Comparison of ENCODE assay signal across 13 cellular contexts in the genomic region with DNA sequence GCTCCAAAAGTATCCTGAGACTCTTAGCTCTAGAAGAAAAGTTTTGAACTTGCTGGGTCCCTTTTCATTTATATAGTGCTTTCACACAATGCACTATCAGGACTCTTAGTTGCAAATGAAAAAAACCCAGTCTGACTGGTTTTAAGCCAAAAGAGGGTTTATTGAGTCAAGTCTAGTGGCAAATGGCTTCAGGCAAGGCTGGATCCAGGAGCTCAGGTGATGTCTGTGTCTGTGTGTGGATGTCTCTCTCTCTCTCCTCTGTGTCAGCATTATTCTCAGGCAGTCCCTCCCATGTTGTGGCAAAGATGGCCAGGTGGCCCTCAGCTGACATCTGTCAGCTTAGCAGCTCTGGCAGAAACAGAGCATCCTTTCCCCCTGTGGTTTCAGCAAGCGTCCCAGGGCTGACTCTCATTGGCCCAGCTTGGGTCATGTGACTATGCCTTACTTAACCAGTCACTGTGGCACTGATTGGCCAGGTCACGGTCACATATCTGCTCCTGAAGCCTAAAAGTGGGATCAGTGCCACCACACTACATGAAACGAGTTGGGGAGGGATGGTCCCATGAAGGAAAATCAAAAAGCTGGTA. TPM values are rescaled to one million over a fixed set of nuclear protein-coding genes. Genes with fewer than 3 reads are reported as not detected.
DNase-seq lines count a peak whose midpoint lies in the region; ATAC-seq, FAIRE-seq and TF ChIP-seq lines count a peak whose summit lies in the region.
"Had no signal": no experiment of that assay in that cellular context is flagged by ENCODE, and none has a peak within 500 bp of the region (broad histone marks: within the 10 kb centered on the region; RNA-seq: fewer than 3 reads in every experiment).

No MANE protein-coding gene starts in this region.

- H3K27me3 ChIP-seq in H1 (replicated peaks in 1 of 4; ENCODE audit: control insufficient read depth in 3 of 4, extremely low read depth in 1 of 4, insufficient read depth in 3 of 4, low read length in 3 of 4) (no peaks in the 10 kb centered on the region), H7 (ENCODE audit: control insufficient read depth, insufficient read depth, low read length) (no peaks in the 10 kb centered on the region)
- H3K27me3 ChIP-seq: BLaER1, pancreas had no signal

- no peak overlapping the region for H4K91ac ChIP-seq in H1 (replicated peaks; ENCODE audit: insufficient read length, low read length)

- peaks cover 34% of the 10 kb centered on the region for H3K4me1 Mint-ChIP-seq in stimulated activated naive CD8-positive, alpha-beta T cell treated with anti-CD3 and anti-CD28 coated beads, Interleukin-15, amount 100 ng/mL, for 72 hours

- H3K4me3 Mint-ChIP-seq in stimulated activated naive CD8-positive, alpha-beta T cell treated with anti-CD3 and anti-CD28 coated beads, Interleukin-15, amount 100 ng/mL, for 72 hours: no peak overlapping the region

- no peak overlapping the region for H3K23ac ChIP-seq in H1 (ENCODE audit: insufficient read length)

- peaks cover 1 to 12% of the 10 kb centered on the region in 2 experiments for H4K20me1 ChIP-seq in H1 (replicated peaks in 1 of 2; ENCODE audit: control insufficient read depth in 1 of 2, insufficient read depth in 2 of 2, low read length in 2 of 2)

- no peak overlapping the region for H2BK5ac ChIP-seq in H1 (ENCODE audit: low read depth, low read length)

- no peak overlapping the region for H3K14ac ChIP-seq in H1 (ENCODE audit: insufficient read length)

- no peak for TF ChIP-seq RAD21 in H1 (IDR thresholded peaks at IDR 0.05 in 1 of 2, conservative IDR thresholded peaks at IDR 0.05 in 1 of 2; ENCODE audit: low read depth in 2 of 2, low read length in 2 of 2)

- H2AK5ac ChIP-seq in H1 (ENCODE audit: low read depth, low read length): no peak overlapping the region

- H3K4me3 ChIP-seq in H1 (ENCODE audit: extremely low read depth in 1 of 4, insufficient read depth in 2 of 4, low read depth in 3 of 4, low read length in 4 of 4) (no peak overlapping the region), H7 (ENCODE audit: insufficient read depth, low read depth, low read length) (no peak overlapping the region)
- H3K4me3 ChIP-seq: BLaER1, pancreas had no signal

- H3K27ac ChIP-seq in H1 (ENCODE audit: low read depth, low read length): no peak overlapping the region
- H3K27ac ChIP-seq: BLaER1, pancreas had no signal

- H3K4ac ChIP-seq in H1 (replicated peaks; ENCODE audit: insufficient read length, low read depth, low read length): no peak overlapping the region

- H3K79me2 ChIP-seq in H1 (ENCODE audit: control insufficient read depth in 1 of 2, insufficient read depth in 2 of 2, low read length in 2 of 2): peaks cover 0 to 71% of the 10 kb centered on the region in 2 experiments

- no peak overlapping the region for H3K18ac ChIP-seq in H1 (ENCODE audit: extremely low read depth, low read length)

- peaks cover 25% of the 10 kb centered on the region for H3K79me1 ChIP-seq in H1 (ENCODE audit: low read depth, low read length)

- H2BK15ac ChIP-seq in H1 (ENCODE audit: low read length): no peak overlapping the region

- H3K23me2 ChIP-seq in H1 (ENCODE audit: low read depth, low read length): no peaks in the 10 kb centered on the region

- 87% methylated on average over 3 of the region's 3 CpGs; no CpG with 5 or more reads in 1 of the 2 experiments for WGBS in H1 (ENCODE audit: extremely low coverage in 1 of 2, insufficient coverage in 1 of 2, insufficient read length in 1 of 2, insufficient replicate concordance in 2 of 2, low coverage in 1 of 2, low lambda C conversion rate in 2 of 2, missing lambda C conversion rate in 1 of 2), 2 experiments

- no peak for DNase-seq in stimulated activated naive CD8-positive, alpha-beta T cell treated with anti-CD3 and anti-CD28 coated beads, Interleukin-15, amount 100 ng/mL, for 72 hours
- DNase-seq in stimulated activated naive CD8-positive, alpha-beta T cell treated with anti-CD3 and anti-CD28 coated beads, Interleukin-15, Interleukin-2, amounts not matched to agents 100 U/mL and 50 U/mL, for 24 hours: no peak
- DNase-seq in NCI-H524 treated with DMSO at 0.1 percent for 48 hours (lab: John Stamatoyannopoulos, UW) (peak; percentile 74), H1 (ENCODE audit: low read depth in 1 of 2, low spot score in 2 of 2) (no peak), H7 (no peak), CD1c-positive myeloid dendritic cell (ENCODE audit: extremely low spot score) (no peak)
- DNase-seq: activated T-cell treated with anti-CD3 and anti-CD28 coated beads for 4 hours, kidney glomerular epithelial cell, NCI-H2081 treated with DMSO at 0.1 percent for 48 hours, pancreas had no signal

- CTCF ChIA-PET in H1 (lab: Charles Lee; ENCODE audit: partially characterized antibody): interaction anchor here (0.5 to 9.9 kb wide), 10 partner anchors 9 to 201 kb away, joined by 3 to 69 read pairs (median 4); a partner anchor contains a TSS

- no peak for TF ChIP-seq EP300 in H1 (IDR thresholded peaks at IDR 0.05; ENCODE audit: borderline replicate concordance in 1 of 2, low read depth in 2 of 2, low read length in 2 of 2)

- peak; percentile 40 for ATAC-seq in stimulated activated naive CD8-positive, alpha-beta T cell treated with anti-CD3 and anti-CD28 coated beads, Interleukin-15, amount 100 ng/mL, for 72 hours
- ATAC-seq in stimulated activated naive CD8-positive, alpha-beta T cell treated with anti-CD3 and anti-CD28 coated beads, Interleukin-15, Interleukin-2, amounts not matched to agents 100 U/mL and 50 U/mL, for 24 hours: no peak
- no peak for ATAC-seq in HG03108 (IDR thresholded peaks at IDR 0.05; ENCODE audit: unreplicated experiment)
- ATAC-seq: pancreas had no signal

- H3K27me3 Mint-ChIP-seq in stimulated activated naive CD8-positive, alpha-beta T cell treated with anti-CD3 and anti-CD28 coated beads, Interleukin-15, amount 100 ng/mL, for 72 hours: no peaks in the 10 kb centered on the region

- H3K36me3 ChIP-seq in H1 (ENCODE audit: control insufficient read depth in 2 of 4, insufficient read depth in 4 of 4, low read length in 3 of 4): no peaks in the 10 kb centered on the region; a peak in 1 of 8 replicates
- peaks cover 1% of the 10 kb centered on the region; the same call in 1 of the 2 replicates for H3K36me3 ChIP-seq in H7 (replicated peaks; ENCODE audit: control insufficient read depth, insufficient read depth, low read length)
- H3K36me3 ChIP-seq: pancreas had no signal

- no peaks in the 10 kb centered on the region for H3K9me3 ChIP-seq in H1 (ENCODE audit: insufficient read depth in 2 of 2, low read depth in 1 of 2, low read length in 1 of 2)
- H3K9me3 ChIP-seq: BLaER1, pancreas had no signal

- H4K5ac ChIP-seq in H1 (ENCODE audit: insufficient read length, low read depth, low read length): no peak overlapping the region

- H2BK20ac ChIP-seq in H1 (ENCODE audit: low read length): no peak overlapping the region

- no peak for TF ChIP-seq POLR2A in H1 (IDR thresholded peaks at IDR 0.05; ENCODE audit: control extremely low read depth in 1 of 2, low read depth in 2 of 2, low read length in 2 of 2)

- H2AFZ ChIP-seq in H1 (ENCODE audit: low read length): no peak overlapping the region

- H2BK120ac ChIP-seq in H1 (replicated peaks; ENCODE audit: low read depth, low read length): no peak overlapping the region

- peak overlapping the region in 1 of 2 donors; percentile 13 for H3K27ac Mint-ChIP-seq in stimulated activated naive CD8-positive, alpha-beta T cell treated with anti-CD3 and anti-CD28 coated beads, Interleukin-15, amount 100 ng/mL, for 72 hours

- H3K4me1 ChIP-seq in H1 (replicated peaks in 1 of 4; ENCODE audit: control insufficient read depth in 3 of 4, insufficient read depth in 4 of 4, low read length in 3 of 4): peaks cover 0 to 6% (median under 1%) of the 10 kb centered on the region in 4 experiments; a peak in 2 of 7 replicates
- H3K4me1 ChIP-seq: pancreas had no signal

- TF ChIP-seq CTCF in H1 (IDR thresholded peaks at IDR 0.05; ENCODE audit: control extremely low read depth in 1 of 3, insufficient read depth in 1 of 3, low read depth in 1 of 3, low read length in 3 of 3): no peak

- H4K8ac ChIP-seq in H1 (ENCODE audit: extremely low read depth, insufficient read depth, low read length): no peak overlapping the region

- POLR2A ChIA-PET in H1 (lab: Charles Lee; ENCODE audit: partially characterized antibody): interaction anchor here (0.6 to 1.5 kb wide), 5 partner anchors 12 to 530 kb away, joined by 3 to 4 read pairs (median 3); no protein-coding TSS in a partner anchor

- no peak overlapping the region for H3K4me2 ChIP-seq in H1 (ENCODE audit: insufficient read depth in 1 of 2, low read depth in 2 of 2, low read length in 2 of 2)
- H3K4me2 ChIP-seq: BLaER1 had no signal

- H3K9me3 Mint-ChIP-seq in stimulated activated naive CD8-positive, alpha-beta T cell treated with anti-CD3 and anti-CD28 coated beads, Interleukin-15, amount 100 ng/mL, for 72 hours: no peaks in the 10 kb centered on the region

- no peak overlapping the region for H3K9ac ChIP-seq in H1 (replicated peaks in 1 of 4; ENCODE audit: extremely low read depth in 1 of 4, low read depth in 3 of 4, low read length in 3 of 4)
- H3K9ac ChIP-seq: BLaER1 had no signal

- no peak overlapping the region for H2BK12ac ChIP-seq in H1 (ENCODE audit: low read depth, low read length)

- FAIRE-seq in H1 (lab: Jason Lieb, UNC): no peak
- FAIRE-seq: GM12892, pancreas had no signal

- no peak overlapping the region for H3K56ac ChIP-seq in H1 (replicated peaks; ENCODE audit: insufficient read length, low read depth, low read length)

RNA-seq across cellular contexts. Expression of a gene that starts 6.2 kb away (rescaled TPM):
- 26.0 and 29.1 TPM in 2 replicates for total RNA-seq in H1 (2021; fragmentation: NEBNext Ultra II Directional; extraction: Animal tissue kit (Norgen Biotek cat#: 25700))
- polyA plus RNA-seq in H1 (2011; rRNA removed): 22.0 and 31.2 TPM in 2 replicates
- polyA plus RNA-seq in H1 (2011; cell fraction: cytosol; rRNA removed): 21.3 TPM
- polyA plus RNA-seq in H1 (2011; cell fraction: nucleus; rRNA removed): 90.2 TPM
- 15.8 to 21.0 TPM (median 18.0 TPM) in 4 replicates for polyA plus RNA-seq in H1 (2012, experiment 1 of 2)
- polyA plus RNA-seq in H1 (2012, experiment 2 of 2): 11.9 TPM
- 31.3 TPM for polyA plus RNA-seq in H1 (2013, experiment 1 of 2)
- polyA plus RNA-seq in H1 (2013, experiment 2 of 2): 29.9 TPM
- 35.4 and 36.4 TPM in 2 replicates for polyA minus RNA-seq in H1 (2011; rRNA and poly(A)+ RNA removed)
- 16.7 TPM for polyA minus RNA-seq in H1 (2011; cell fraction: cytosol; rRNA and poly(A)+ RNA removed)
- polyA minus RNA-seq in H1 (2011; cell fraction: nucleus; rRNA and poly(A)+ RNA removed): 25.9 TPM
- total RNA-seq in H7 (2014; rRNA removed; shearing (Covaris generic)): 23.8 and 33.6 TPM in 2 replicates

RNA-seq across cellular contexts. Expression of a gene that starts 49.3 kb away (rescaled TPM):
- total RNA-seq in H1 (2021; fragmentation: NEBNext Ultra II Directional; extraction: Animal tissue kit (Norgen Biotek cat#: 25700)): 0.34 and 0.93 TPM in 2 replicates
- polyA plus RNA-seq in H1 (2011; rRNA removed): 0.22 and 0.39 TPM in 2 replicates
- polyA plus RNA-seq in H1 (2011; cell fraction: cytosol; rRNA removed): 0.87 TPM
- 0.20 TPM for polyA plus RNA-seq in H1 (2011; cell fraction: nucleus; rRNA removed)
- polyA plus RNA-seq in H1 (2012, experiment 1 of 2): 0.51 to 0.70 TPM (median 0.66 TPM) in 4 replicates
- 0.18 TPM for polyA plus RNA-seq in H1 (2012, experiment 2 of 2)
- polyA plus RNA-seq in H1 (2013, experiment 1 of 2): 0.47 TPM
- 0.61 TPM for polyA plus RNA-seq in H1 (2013, experiment 2 of 2)
- 0.10 and 0.44 TPM in 2 replicates for polyA minus RNA-seq in H1 (2011; rRNA and poly(A)+ RNA removed)
- not detected for polyA minus RNA-seq in H1 (2011; cell fraction: cytosol; rRNA and poly(A)+ RNA removed)
- not detected for polyA minus RNA-seq in H1 (2011; cell fraction: nucleus; rRNA and poly(A)+ RNA removed)
- total RNA-seq in H7 (2014; rRNA removed; shearing (Covaris generic)): 0.31 and 1.5 TPM in 2 replicates
